In genomic region chr11:105052487-105052886, GRCh38 we compare ENCODE assay signal across 31 cellular contexts. TPM values are rescaled to one million over a fixed set of nuclear protein-coding genes. Genes with fewer than 3 reads are reported as not detected.
"Had no signal": no experiment of that assay in that cellular context is flagged by ENCODE, and none has a peak within 500 bp of the region (broad histone marks: within the 10 kb centered on the region; RNA-seq: fewer than 3 reads in every experiment).

No MANE protein-coding gene starts in this region.

- ATAC-seq: stimulated activated effector memory CD8-positive, alpha-beta T cell treated with anti-CD3 and anti-CD28 coated beads, Interleukin-12 subunit alpha, Interleukin-12 subunit beta, amount 100 ng/mL, for 72 hours; stimulated activated memory B cell treated with anti-CD40 and anti-IgM and Interleukin-4, amounts not matched to agents 10 μg/mL and 1 μg/mL and 100 μg/mL, for 72 hours; stimulated activated naive B cell treated with anti-CD40 and anti-IgM and Interleukin-4, amounts not matched to agents 10 μg/mL and 1 μg/mL and 100 μg/mL, for 72 hours; stimulated activated naive CD8-positive, alpha-beta T cell treated with anti-CD3 and anti-CD28 coated beads, Interleukin-15, amount 100 ng/mL, for 72 hours; stimulated activated naive CD8-positive, alpha-beta T cell treated with anti-CD3 and anti-CD28 coated beads, Interleukin-15, Interleukin-2, amounts not matched to agents 100 U/mL and 50 U/mL, for 24 hours; upper lobe of right lung had no signal

- FAIRE-seq: urothelium cell line had no signal

- H3K36me3 ChIP-seq: stomach, suprapubic skin, thoracic aorta, thyroid gland, tibial artery, tibial nerve, transverse colon, upper lobe of left lung, upper lobe of right lung, uterus, vagina had no signal

- H3K9me3 Mint-ChIP-seq: stimulated activated effector memory CD8-positive, alpha-beta T cell treated with anti-CD3 and anti-CD28 coated beads, Interleukin-12 subunit alpha, Interleukin-12 subunit beta, amount 100 ng/mL, for 72 hours; stimulated activated memory B cell treated with anti-CD40 and anti-IgM and Interleukin-4, amounts not matched to agents 10 μg/mL and 1 μg/mL and 100 μg/mL, for 72 hours; stimulated activated naive B cell treated with anti-CD40 and anti-IgM and Interleukin-4, amounts not matched to agents 10 μg/mL and 1 μg/mL and 100 μg/mL, for 72 hours; stimulated activated naive CD8-positive, alpha-beta T cell treated with anti-CD3 and anti-CD28 coated beads, Interleukin-15, amount 100 ng/mL, for 72 hours; stimulated activated naive CD8-positive, alpha-beta T cell treated with anti-CD3 and anti-CD28 coated beads, Interleukin-15, Interleukin-2, amounts not matched to agents 100 ng/mL and 50 ng/mL, for 24 hours; type B pancreatic cell had no signal

- H3K27me3 ChIP-seq: stomach, suprapubic skin, testis, thyroid gland, tibial artery, tibial nerve, transverse colon, upper lobe of left lung, upper lobe of right lung, uterus, vagina had no signal

- DNase-seq: stimulated activated CD4-positive, alpha-beta T cell treated with anti-CD3 and anti-CD28 coated beads, Interleukin-2, amount 100 ng/mL, for 48 hours; stimulated activated CD4-positive, alpha-beta T cell treated with anti-CD3 and anti-CD28 coated beads, Interleukin-4, amount 100 ng/mL, for 1 hour; stimulated activated CD4-positive, alpha-beta T cell treated with anti-CD3 and anti-CD28 coated beads, Interleukin-4, amount 100 ng/mL, for 24 hours; stimulated activated CD4-positive, alpha-beta T cell treated with anti-CD3 and anti-CD28 coated beads, Interleukin-4, amount 100 ng/mL, for 4 hours; stimulated activated CD8-positive, alpha-beta memory T cell treated with anti-CD3 and anti-CD28 coated beads, Interleukin-4, amount 100 ng/mL, for 48 hours; stimulated activated naive B cell treated with anti-CD40 and anti-IgM and Interleukin-4, amounts not matched to agents 10 μg/mL and 1 μg/mL and 100 μg/mL, for 72 hours; stimulated activated naive CD4-positive, alpha-beta T cell; stimulated activated naive CD4-positive, alpha-beta T cell treated with Interleukin-2 at 50 U/mL for 16 hours; stimulated activated naive CD8-positive, alpha-beta T cell treated with anti-CD3 and anti-CD28 coated beads, Interleukin-15, amount 100 ng/mL, for 72 hours; stimulated activated naive CD8-positive, alpha-beta T cell treated with anti-CD3 and anti-CD28 coated beads, Interleukin-15, Interleukin-2, amounts not matched to agents 100 U/mL and 50 U/mL, for 24 hours; stomach; substantia nigra; testis; thyroid gland; tibial artery; transverse colon; trophoblast cell; upper lobe of left lung; upper lobe of right lung; uterus had no signal

- H3K4me3 Mint-ChIP-seq: stimulated activated effector memory CD8-positive, alpha-beta T cell treated with anti-CD3 and anti-CD28 coated beads, Interleukin-12 subunit alpha, Interleukin-12 subunit beta, amount 100 ng/mL, for 72 hours; stimulated activated memory B cell treated with anti-CD40 and anti-IgM and Interleukin-4, amounts not matched to agents 10 μg/mL and 1 μg/mL and 100 μg/mL, for 72 hours; stimulated activated naive B cell treated with anti-CD40 and anti-IgM and Interleukin-4, amounts not matched to agents 10 μg/mL and 1 μg/mL and 100 μg/mL, for 72 hours; stimulated activated naive CD8-positive, alpha-beta T cell treated with anti-CD3 and anti-CD28 coated beads, Interleukin-15, amount 100 ng/mL, for 72 hours; stimulated activated naive CD8-positive, alpha-beta T cell treated with anti-CD3 and anti-CD28 coated beads, Interleukin-15, Interleukin-2, amounts not matched to agents 100 ng/mL and 50 ng/mL, for 24 hours; type B pancreatic cell had no signal

- H3K27ac Mint-ChIP-seq: stimulated activated effector memory CD8-positive, alpha-beta T cell treated with anti-CD3 and anti-CD28 coated beads, Interleukin-12 subunit alpha, Interleukin-12 subunit beta, amount 100 ng/mL, for 72 hours; stimulated activated memory B cell treated with anti-CD40 and anti-IgM and Interleukin-4, amounts not matched to agents 10 μg/mL and 1 μg/mL and 100 μg/mL, for 72 hours; stimulated activated naive B cell treated with anti-CD40 and anti-IgM and Interleukin-4, amounts not matched to agents 10 μg/mL and 1 μg/mL and 100 μg/mL, for 72 hours; stimulated activated naive CD8-positive, alpha-beta T cell treated with anti-CD3 and anti-CD28 coated beads, Interleukin-15, amount 100 ng/mL, for 72 hours; stimulated activated naive CD8-positive, alpha-beta T cell treated with anti-CD3 and anti-CD28 coated beads, Interleukin-15, Interleukin-2, amounts not matched to agents 100 ng/mL and 50 ng/mL, for 24 hours; type B pancreatic cell had no signal

- H3K4me1 ChIP-seq: suprapubic skin, testis, thyroid gland, tibial artery, uterus, vagina had no signal

- H3K4me1 Mint-ChIP-seq: stimulated activated memory B cell treated with anti-CD40 and anti-IgM and Interleukin-4, amounts not matched to agents 10 μg/mL and 1 μg/mL and 100 μg/mL, for 72 hours; stimulated activated naive B cell treated with anti-CD40 and anti-IgM and Interleukin-4, amounts not matched to agents 10 μg/mL and 1 μg/mL and 100 μg/mL, for 72 hours; stimulated activated naive CD8-positive, alpha-beta T cell treated with anti-CD3 and anti-CD28 coated beads, Interleukin-15, amount 100 ng/mL, for 72 hours had no signal

- H3K4me3 ChIP-seq: stomach, suprapubic skin, testis, thoracic aorta, thyroid gland, tibial artery, tibial nerve, transverse colon, upper lobe of left lung, upper lobe of right lung, uterus, vagina had no signal

- H3K36me3 Mint-ChIP-seq: stimulated activated effector memory CD8-positive, alpha-beta T cell treated with anti-CD3 and anti-CD28 coated beads, Interleukin-12 subunit alpha, Interleukin-12 subunit beta, amount 100 ng/mL, for 72 hours; stimulated activated memory B cell treated with anti-CD40 and anti-IgM and Interleukin-4, amounts not matched to agents 10 μg/mL and 1 μg/mL and 100 μg/mL, for 72 hours; stimulated activated naive B cell treated with anti-CD40 and anti-IgM and Interleukin-4, amounts not matched to agents 10 μg/mL and 1 μg/mL and 100 μg/mL, for 72 hours; type B pancreatic cell had no signal

- H3K9me3 ChIP-seq: stomach, suprapubic skin, testis, thoracic aorta, thyroid gland, tibial artery, tibial nerve, transverse colon, upper lobe of left lung, upper lobe of right lung, uterus, vagina had no signal

- H3K27ac ChIP-seq: stomach, suprapubic skin, testis, thoracic aorta, thyroid gland, tibial artery, tibial nerve, transverse colon, upper lobe of left lung, upper lobe of right lung, uterus, vagina had no signal

- H3K27me3 Mint-ChIP-seq: stimulated activated memory B cell treated with anti-CD40 and anti-IgM and Interleukin-4, amounts not matched to agents 10 μg/mL and 1 μg/mL and 100 μg/mL, for 72 hours; stimulated activated naive B cell treated with anti-CD40 and anti-IgM and Interleukin-4, amounts not matched to agents 10 μg/mL and 1 μg/mL and 100 μg/mL, for 72 hours; stimulated activated naive CD8-positive, alpha-beta T cell treated with anti-CD3 and anti-CD28 coated beads, Interleukin-15, amount 100 ng/mL, for 72 hours; type B pancreatic cell had no signal

RNA-seq across cellular contexts. Expression of gene CARD16, which starts 7.4 kb away (rescaled TPM):
- total RNA-seq: temporal lobe had no signal

RNA-seq across cellular contexts. Expression of gene CASP5, which starts 29.5 kb away (rescaled TPM):
- total RNA-seq: suprapubic skin, temporal lobe, testis, thyroid gland, ureter, uterus, vagina had no signal
